Comparison of ENCODE assay signal across 1 cellular context in the genomic region with DNA sequence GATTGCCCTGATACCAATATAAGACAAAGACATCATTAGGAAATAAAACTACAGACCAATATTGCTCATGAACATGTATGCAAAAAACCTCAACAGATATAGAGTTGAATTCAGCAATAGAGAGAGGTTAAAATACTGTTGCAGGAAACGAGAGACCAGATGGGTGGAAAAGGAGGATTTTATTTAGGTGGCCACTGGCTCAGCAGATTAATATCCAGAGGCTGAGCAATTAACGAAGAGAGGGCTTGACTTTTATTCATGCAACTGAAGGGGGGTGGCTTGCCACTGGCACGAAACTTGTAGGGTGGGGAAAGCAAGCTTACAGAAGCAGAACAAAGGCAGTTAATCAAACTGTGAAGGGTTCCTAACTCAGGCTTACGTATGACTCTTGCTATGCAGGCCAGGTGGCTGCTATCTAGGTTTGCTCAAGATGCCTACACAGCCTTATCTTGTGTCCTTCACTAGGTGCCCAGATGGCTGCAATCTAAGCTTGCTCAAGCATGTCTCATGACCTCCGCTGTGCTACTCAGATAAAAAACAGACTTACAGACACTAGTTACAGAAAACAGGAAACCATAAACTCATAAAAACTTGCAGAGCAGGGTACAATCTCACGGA.
TF ChIP-seq lines count a peak whose summit lies in the region.

No MANE protein-coding gene starts in this region.

TF ChIP-seq in IMR-90, 13 proteins besides CTCF, POLR2A, EP300 and RAD21 (continued from another document):
- no peak for TF ChIP-seq MAZ (IDR thresholded peaks at IDR 0.05; ENCODE audit: borderline replicate concordance, low read depth, low read length)
- TF ChIP-seq MAFK (IDR thresholded peaks at IDR 0.05; ENCODE audit: low read depth, low read length): no peak
- TF ChIP-seq FOS (IDR thresholded peaks at IDR 0.05; ENCODE audit: low read depth, low read length): no peak
- no peak for TF ChIP-seq NFE2L2 (IDR thresholded peaks at IDR 0.05; ENCODE audit: low read depth, low read length)
- TF ChIP-seq, protein P1, sequence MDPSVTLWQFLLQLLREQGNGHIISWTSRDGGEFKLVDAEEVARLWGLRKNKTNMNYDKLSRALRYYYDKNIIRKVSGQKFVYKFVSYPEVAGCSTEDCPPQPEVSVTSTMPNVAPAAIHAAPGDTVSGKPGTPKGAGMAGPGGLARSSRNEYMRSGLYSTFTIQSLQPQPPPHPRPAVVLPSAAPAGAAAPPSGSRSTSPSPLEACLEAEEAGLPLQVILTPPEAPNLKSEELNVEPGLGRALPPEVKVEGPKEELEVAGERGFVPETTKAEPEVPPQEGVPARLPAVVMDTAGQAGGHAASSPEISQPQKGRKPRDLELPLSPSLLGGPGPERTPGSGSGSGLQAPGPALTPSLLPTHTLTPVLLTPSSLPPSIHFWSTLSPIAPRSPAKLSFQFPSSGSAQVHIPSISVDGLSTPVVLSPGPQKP (IDR thresholded peaks at IDR 0.05; ENCODE audit: borderline replicate concordance, low read depth, low read length): no peak
